In the genomic region with DNA sequence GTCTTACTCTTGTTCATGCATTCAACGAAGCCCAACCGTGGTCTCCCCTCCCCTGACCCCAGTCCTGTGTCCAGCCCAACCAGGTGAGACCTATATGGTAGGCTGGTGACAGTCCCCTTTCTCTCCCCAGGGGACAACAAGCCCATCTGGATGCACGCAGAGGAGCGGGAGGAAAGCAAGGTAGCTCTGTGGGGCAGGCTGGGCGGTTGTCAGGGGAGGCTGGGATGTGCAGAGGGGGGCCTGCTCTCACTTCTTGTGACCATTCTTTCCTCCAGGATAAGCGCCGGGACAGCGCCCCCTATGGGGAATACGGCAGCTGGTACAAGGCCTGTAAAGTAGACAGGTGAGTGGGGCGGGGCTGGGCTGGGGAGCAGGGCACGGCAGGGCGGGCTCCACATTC, we compare ENCODE assay signal across 9 cellular contexts. TPM values are rescaled to one million over a fixed set of nuclear protein-coding genes. Genes with fewer than 3 reads are reported as not detected.
DNase-seq lines count a peak whose midpoint lies in the region; ATAC-seq and TF ChIP-seq lines count a peak whose summit lies in the region.
"Had no signal": no experiment of that assay in that cellular context is flagged by ENCODE, and none has a peak within 500 bp of the region (broad histone marks: within the 10 kb centered on the region; RNA-seq: fewer than 3 reads in every experiment).

No MANE protein-coding gene starts in this region.

- TF ChIP-seq CTCF in AG09309 (IDR thresholded peaks at IDR 0.05; ENCODE audit: control insufficient read depth, insufficient read depth, low read depth, low read length, missing control alignments) (peak; percentile 40), GM13976 (IDR thresholded peaks at IDR 0.05; ENCODE audit: borderline replicate concordance, control extremely low read depth, extremely low read depth, insufficient read depth, missing control alignments) (peak; percentile 3), hepatocyte (IDR thresholded peaks at IDR 0.05; ENCODE audit: poor library complexity) (peak; percentile 21), thyroid gland (IDR thresholded peaks at IDR 0.05) (peak in 1 of 6 experiments; percentile 16)

- H3K27me3 ChIP-seq in hepatocyte (no peaks in the 10 kb centered on the region), thyroid gland (no peaks in the 10 kb centered on the region)
- H3K27me3 ChIP-seq: adrenal gland had no signal

- peaks cover 14% of the 10 kb centered on the region for H3K79me2 ChIP-seq in hepatocyte

- no peaks in the 10 kb centered on the region for H3K9me2 ChIP-seq in hepatocyte (replicated peaks; ENCODE audit: insufficient read depth)

- no peak for TF ChIP-seq POLR2A in thyroid gland (IDR thresholded peaks at IDR 0.05)

- ATAC-seq in left colon (no peak), GM19455 (IDR thresholded peaks at IDR 0.05; ENCODE audit: unreplicated experiment) (no peak)

- intact Hi-C loops in thyroid gland (cut with DNase I) = no loop called here
- intact Hi-C loops in left colon (cut with DNase I, micrococcal nuclease) = no loop called here

- WGBS in hepatocyte (ENCODE audit: low lambda C conversion rate, missing lambda C conversion rate) = 82% methylated on average over 12 of the region's 12 CpGs
- 75 to 85% methylated on average over 11 to 12 of the region's 12 CpGs for WGBS in thyroid gland, 2 donors

- no peak overlapping the region for H3K4me2 ChIP-seq in hepatocyte

- DNase-seq in AG09309 (ENCODE audit: low read depth) (no peak), GM13976 (ENCODE audit: low spot score) (no peak), hepatocyte (ENCODE audit: low spot score) (no peak), NCI-H1105 (lab: John Stamatoyannopoulos, UW) (no peak), thyroid gland (no peak), left colon (no peak)
- peak; percentile 71 for DNase-seq in activated CD4-positive, alpha-beta T cell treated with anti-CD3 and anti-CD28 coated beads for 48 hours

- H3K36me3 ChIP-seq in hepatocyte (replicated peaks; ENCODE audit: insufficient read depth, low read depth) = no peaks in the 10 kb centered on the region
- H3K36me3 ChIP-seq in thyroid gland = peaks cover 0 to 26% of the 10 kb centered on the region in 2 donors

- H3K27ac ChIP-seq in hepatocyte (no peak overlapping the region), thyroid gland (no peak overlapping the region)
- H3K27ac ChIP-seq: adrenal gland had no signal

- H2AFZ ChIP-seq in hepatocyte = no peak overlapping the region

- in situ Hi-C loops in GM13976 (cut with MboI; ENCODE audit: low sequenced_read_pairs, unreplicated experiment) = no loop called here

- H3K9me3 ChIP-seq in hepatocyte (ENCODE audit: low read depth) (no peaks in the 10 kb centered on the region), thyroid gland (no peaks in the 10 kb centered on the region)
- H3K9me3 ChIP-seq: adrenal gland had no signal

- H4K20me1 ChIP-seq in hepatocyte (ENCODE audit: insufficient read depth, poor library complexity, severe bottlenecking) = peaks cover 9% of the 10 kb centered on the region

- peaks cover 8% of the 10 kb centered on the region for H3K4me1 ChIP-seq in hepatocyte (ENCODE audit: insufficient read depth)
- H3K4me1 ChIP-seq in thyroid gland = peaks cover 14 to 17% of the 10 kb centered on the region in 2 donors

- H3K4me3 ChIP-seq in AG09309 (ENCODE audit: control insufficient read depth, low read depth, low read length) (no peak overlapping the region), hepatocyte (no peak overlapping the region), thyroid gland (replicated peaks in 1 of 3) (no peak overlapping the region)
- H3K4me3 ChIP-seq: adrenal gland had no signal

RNA-seq across cellular contexts. Expression of gene RAB1B, which starts 3.5 kb away (rescaled TPM):
- 87.9 and 88.4 TPM in 2 replicates for total RNA-seq in hepatocyte
- polyA plus RNA-seq in hepatocyte = 17.5 and 19.9 TPM in 2 replicates
- 100 to 1,000 TPM; 122 to 166 (median 130) TPM for total RNA-seq in thyroid gland
- total RNA-seq in left colon = 100 to 1,000 TPM; 208 to 210 TPM

RNA-seq across cellular contexts. Expression of gene KLC2, which starts 7.4 kb away (rescaled TPM):
- total RNA-seq in hepatocyte = 13.4 and 19.2 TPM in 2 replicates
- 28.8 and 35.3 TPM in 2 replicates for polyA plus RNA-seq in hepatocyte
- total RNA-seq in thyroid gland = 10 to 100 TPM; 13.0 to 26.0 (median 15.9) TPM
- total RNA-seq in left colon = 10 to 100 TPM; 17.3 to 23.4 TPM

RNA-seq across cellular contexts. Expression of gene CNIH2, which starts 13.1 kb away (rescaled TPM):
- total RNA-seq in hepatocyte (0.36 and 1.7 TPM in 2 replicates), thyroid gland (not detected), left colon (1 to 10 TPM; 1.1 to 1.2 TPM)
- polyA plus RNA-seq in hepatocyte = 6.2 and 7.3 TPM in 2 replicates

RNA-seq across cellular contexts. Expression of gene YIF1A, which starts 24.1 kb away (rescaled TPM):
- 111 and 132 TPM in 2 replicates for total RNA-seq in hepatocyte
- 265 and 267 TPM in 2 replicates for polyA plus RNA-seq in hepatocyte
- 100 to 1,000 TPM in 3 of 4 donors, 10 to 100 TPM in 1; 77.7 to 168 (median 118) TPM for total RNA-seq in thyroid gland
- 100 to 1,000 TPM in 1 of 2 donors, 10 to 100 TPM in 1; 87.8 to 101 TPM for total RNA-seq in left colon

RNA-seq across cellular contexts. Expression of gene TMEM151A, which starts 26.8 kb away (rescaled TPM):
- total RNA-seq in hepatocyte = 20.6 and 21.4 TPM in 2 replicates
- polyA plus RNA-seq in hepatocyte = 36.4 and 48.6 TPM in 2 replicates
- 1 to 10 TPM in 1 of 4 donors, under 1 TPM in 2, not detected in 1; 0.20 to 1.1 (median 0.22) TPM for total RNA-seq in thyroid gland
- total RNA-seq in left colon = under 1 TPM; 0.14 to 0.18 TPM
